In the genomic region with DNA sequence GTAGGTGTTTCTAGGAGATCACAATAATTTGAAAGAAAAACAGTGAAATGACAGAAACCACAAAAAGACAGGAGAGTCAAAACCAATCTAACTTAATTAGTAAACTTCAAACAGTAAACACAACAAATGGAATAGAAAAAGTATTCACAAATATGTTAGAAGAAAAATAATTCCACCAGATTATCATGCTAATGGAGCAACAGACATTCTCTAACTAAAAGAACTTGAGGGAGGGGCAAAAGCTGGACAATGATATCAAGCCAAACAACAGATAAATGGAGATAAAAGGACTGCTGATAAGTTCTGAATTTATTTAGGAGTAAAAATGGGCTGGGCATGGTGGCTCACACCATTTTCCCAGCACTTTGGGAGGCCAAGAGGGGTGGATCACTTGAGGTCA, we compare ENCODE assay signal across 21 cellular contexts. TPM values are rescaled to one million over a fixed set of nuclear protein-coding genes. Genes with fewer than 3 reads are reported as not detected.
DNase-seq lines count a peak whose midpoint lies in the region; ATAC-seq, FAIRE-seq and TF ChIP-seq lines count a peak whose summit lies in the region.
"Had no signal": no experiment of that assay in that cellular context is flagged by ENCODE, and none has a peak within 500 bp of the region (broad histone marks: within the 10 kb centered on the region; RNA-seq: fewer than 3 reads in every experiment).

No MANE protein-coding gene starts in this region.

- ATAC-seq in A549 (no peak), K562 (no peak), right lobe of liver (no peak)
- ATAC-seq: CD8-positive, alpha-beta T cell had no signal

- H3K4me2 ChIP-seq in A549: no peak overlapping the region
- H3K4me2 ChIP-seq in K562 (ENCODE audit: insufficient read depth, low read length): no peak overlapping the region
- H3K4me2 ChIP-seq: BLaER1 treated with 17β-estradiol and CSF1 and Interleukin-3, amounts not matched to agents 10 nM and 100 nM had no signal

- H3K9me3 ChIP-seq in A549: 0 out of 3 replicates have a peak, but pooled peaks cover 3% of the 10 kb centered on the region
- H3K9me3 ChIP-seq in K562 (replicated peaks; ENCODE audit: control insufficient read depth, insufficient read depth, low read depth, low read length): no peaks in the 10 kb centered on the region
- no peaks in the 10 kb centered on the region for H3K9me3 ChIP-seq in right lobe of liver
- H3K9me3 ChIP-seq: Caco-2 had no signal

- H3K36me3 ChIP-seq in K562 (ENCODE audit: control insufficient read depth, insufficient read depth, low read length) (no peaks in the 10 kb centered on the region), right lobe of liver (no peaks in the 10 kb centered on the region)

- H4K20me1 ChIP-seq in K562 (replicated peaks; ENCODE audit: control insufficient read depth, insufficient read depth, low read length): no peaks in the 10 kb centered on the region
- H4K20me1 ChIP-seq: BLaER1 treated with 17β-estradiol and CSF1 and Interleukin-3, amounts not matched to agents 10 nM and 100 nM had no signal

- no peak for TF ChIP-seq EP300 in A549 (IDR thresholded peaks at IDR 0.05)
- TF ChIP-seq EP300 in K562 (IDR thresholded peaks at IDR 0.05; ENCODE audit: low read length): no peak

- no peak overlapping the region for H3K27ac ChIP-seq in A549
- H3K27ac ChIP-seq in K562 (ENCODE audit: extremely low read depth, low read depth, low read length): no peak overlapping the region
- H3K27ac ChIP-seq in right lobe of liver: no peak overlapping the region
- H3K27ac ChIP-seq: BLaER1 treated with 17β-estradiol and CSF1 and Interleukin-3, amounts not matched to agents 10 nM and 100 nM; C4-2B had no signal

- intact Hi-C loops in K562 (cut with micrococcal nuclease) (no loop called here), right lobe of liver (cut with DNase I) (no loop called here)

- POLR2A ChIA-PET in A549 (lab: Yijun Ruan, JAX): no interaction called here
- POLR2A ChIA-PET in K562 (lab: Yijun Ruan, JAX): interaction anchor here (1.0 kb wide), 1 partner anchor 10 kb away, joined by 3 read pairs; no protein-coding TSS in a partner anchor
- POLR2A ChIA-PET in activated CD4-positive, alpha-beta memory T cell treated with anti-CD3 and anti-CD28 coated beads, Interleukin-2, amount 10 ng/mL, durations not matched to agents 7 days and 5 days (lab: Charles Lee): no interaction called here

- no peaks in the 10 kb centered on the region for H3K4me1 Mint-ChIP-seq in progenitor cell of endocrine pancreas (ENCODE audit: low read depth)
- peaks cover 15% of the 10 kb centered on the region for H3K4me1 Mint-ChIP-seq in activated CD4-positive, alpha-beta memory T cell treated with anti-CD3 and anti-CD28 coated beads, Interleukin-2, amount 10 ng/mL, durations not matched to agents 7 days and 5 days
- H3K4me1 Mint-ChIP-seq: B cell had no signal

- H3K79me2 ChIP-seq in K562 (ENCODE audit: control insufficient read depth, insufficient read depth, low read length): no peaks in the 10 kb centered on the region

- H3K36me3 Mint-ChIP-seq in progenitor cell of endocrine pancreas (ENCODE audit: insufficient read depth): peaks cover 9% of the 10 kb centered on the region
- peaks cover 3% of the 10 kb centered on the region for H3K36me3 Mint-ChIP-seq in activated CD4-positive, alpha-beta memory T cell treated with anti-CD3 and anti-CD28 coated beads, Interleukin-2, amount 10 ng/mL, durations not matched to agents 7 days and 5 days (ENCODE audit: low read depth)

- H3K4me3 Mint-ChIP-seq in progenitor cell of endocrine pancreas (ENCODE audit: low read depth): no peak overlapping the region
- no peak overlapping the region for H3K4me3 Mint-ChIP-seq in activated CD4-positive, alpha-beta memory T cell treated with anti-CD3 and anti-CD28 coated beads, Interleukin-2, amount 10 ng/mL, durations not matched to agents 7 days and 5 days
- H3K4me3 Mint-ChIP-seq: B cell; CD4-positive, alpha-beta T cell; CD8-positive, alpha-beta T cell had no signal

- no peak for TF ChIP-seq RAD21 in A549 (conservative IDR thresholded peaks at IDR 0.05 in 1 of 2, IDR thresholded peaks at IDR 0.05 in 1 of 2)
- TF ChIP-seq RAD21 in K562 (CRISPR knock-in tag; conservative IDR thresholded peaks at IDR 0.05 in 1 of 2, IDR thresholded peaks at IDR 0.05 in 1 of 2): no peak

- in situ Hi-C loops in K562 (cut with MboI): no loop called here

- no peak for TF ChIP-seq CTCF in A549 (IDR thresholded peaks at IDR 0.05)
- no peak for TF ChIP-seq CTCF in K562 (IDR thresholded peaks at IDR 0.05 in 2 of 3, conservative IDR thresholded peaks at IDR 0.05 in 1 of 3; ENCODE audit: insufficient read depth in 2 of 3, low read depth in 1 of 3, low read length in 3 of 3)
- no peak for TF ChIP-seq CTCF in progenitor cell of endocrine pancreas (IDR thresholded peaks at IDR 0.05; ENCODE audit: unreplicated experiment)
- TF ChIP-seq CTCF in right lobe of liver (IDR thresholded peaks at IDR 0.05): no peak

- peak overlapping the region; percentile 19 for H3K27ac Mint-ChIP-seq in progenitor cell of endocrine pancreas
- H3K27ac Mint-ChIP-seq in activated CD4-positive, alpha-beta memory T cell treated with anti-CD3 and anti-CD28 coated beads, Interleukin-2, amount 10 ng/mL, durations not matched to agents 7 days and 5 days: no peak overlapping the region
- H3K27ac Mint-ChIP-seq: B cell; CD4-positive, alpha-beta T cell; CD8-positive, alpha-beta T cell had no signal

- no peak overlapping the region for H2AFZ ChIP-seq in K562 (ENCODE audit: low read depth, low read length)

- TF ChIP-seq POLR2A in A549 (IDR thresholded peaks at IDR 0.05; ENCODE audit: low read length) (no peak), K562 (conservative IDR thresholded peaks at IDR 0.05) (no peak), right lobe of liver (IDR thresholded peaks at IDR 0.05) (no peak)

- peaks cover 13% of the 10 kb centered on the region for H3K9me3 Mint-ChIP-seq in progenitor cell of endocrine pancreas (ENCODE audit: low read depth)
- H3K9me3 Mint-ChIP-seq in activated CD4-positive, alpha-beta memory T cell treated with anti-CD3 and anti-CD28 coated beads, Interleukin-2, amount 10 ng/mL, durations not matched to agents 7 days and 5 days: peaks cover 4% of the 10 kb centered on the region

- no TSS peak for BruUV-seq in K562 (replicated peaks; lab: Mats Ljungman, UMichigan)

- no peak overlapping the region for H3K9ac ChIP-seq in K562 (ENCODE audit: insufficient read depth in 1 of 2, low read depth in 2 of 2, low read length in 2 of 2)
- H3K9ac ChIP-seq: BLaER1 treated with 17β-estradiol and CSF1 and Interleukin-3, amounts not matched to agents 10 nM and 100 nM had no signal

- peak; percentile 63 for FAIRE-seq in A549 (lab: Jason Lieb, UNC)
- FAIRE-seq in K562 (lab: Jason Lieb, UNC): no peak
- FAIRE-seq: A204.1, D721Med, G401.6, GM12891, GM19239 had no signal

- no peaks in the 10 kb centered on the region for H3K27me3 Mint-ChIP-seq in progenitor cell of endocrine pancreas
- no peaks in the 10 kb centered on the region for H3K27me3 Mint-ChIP-seq in activated CD4-positive, alpha-beta memory T cell treated with anti-CD3 and anti-CD28 coated beads, Interleukin-2, amount 10 ng/mL, durations not matched to agents 7 days and 5 days
- H3K27me3 Mint-ChIP-seq: CD4-positive, alpha-beta T cell had no signal

- no peaks in the 10 kb centered on the region for H3K9me1 ChIP-seq in K562 (ENCODE audit: control insufficient read depth, insufficient read depth, low read length)

- H3K4me1 ChIP-seq in A549: no peaks in the 10 kb centered on the region
- H3K4me1 ChIP-seq in K562 (replicated peaks in 1 of 2; ENCODE audit: control insufficient read depth in 2 of 2, insufficient read depth in 2 of 2, low read length in 2 of 2): no peaks in the 10 kb centered on the region
- H3K4me1 ChIP-seq in right lobe of liver: peaks cover 0 to 12% (median 0%) of the 10 kb centered on the region in 4 donors
- H3K4me1 ChIP-seq: Caco-2 had no signal

- DNase-seq in A549 (ENCODE audit: low read depth in 1 of 2, low spot score in 1 of 2) (no peak), K562 (ENCODE audit: extremely low read depth in 1 of 4, low spot score in 3 of 4) (no peak), progenitor cell of endocrine pancreas (ENCODE audit: low spot score, unreplicated experiment) (no peak), right lobe of liver (no peak)
- no peak for DNase-seq in activated CD4-positive, alpha-beta memory T cell treated with anti-CD3 and anti-CD28 coated beads, Interleukin-2, amount 10 ng/mL, durations not matched to agents 7 days and 5 days
- DNase-seq: 8988T; AML-193; Caco-2; Calu3; CD4-positive, alpha-beta T cell; CD8-positive, alpha-beta T cell; DMS79 treated with DMSO at 0.1 percent for 48 hours; GF-D8 had no signal

- H3K27me3 ChIP-seq in K562 (ENCODE audit: control insufficient read depth in 2 of 2, insufficient read depth in 2 of 2, low read length in 2 of 2) (no peaks in the 10 kb centered on the region), right lobe of liver (no peaks in the 10 kb centered on the region)
- H3K27me3 ChIP-seq: BLaER1 treated with 17β-estradiol and CSF1 and Interleukin-3, amounts not matched to agents 10 nM and 100 nM had no signal

- H3K4me3 ChIP-seq in A549 (no peak overlapping the region), K562 (no peak overlapping the region), right lobe of liver (no peak overlapping the region)
- H3K4me3 ChIP-seq: BLaER1 treated with 17β-estradiol and CSF1 and Interleukin-3, amounts not matched to agents 10 nM and 100 nM had no signal

- CTCF ChIA-PET in A549 (lab: Yijun Ruan, JAX): no interaction called here
- CTCF ChIA-PET in K562 (lab: Yijun Ruan, JAX; ENCODE audit: low intra/inter-chr PET ratio): no interaction called here
- CTCF ChIA-PET in activated CD4-positive, alpha-beta memory T cell treated with anti-CD3 and anti-CD28 coated beads, Interleukin-2, amount 10 ng/mL, durations not matched to agents 7 days and 5 days (lab: Charles Lee): no interaction called here

RNA-seq across cellular contexts. Expression of gene CRY1, which starts 28.7 kb away (rescaled TPM):
- polyA plus RNA-seq in A549 (2011; rRNA removed) (17.6 and 26.1 TPM in 2 replicates), A549 (2017; fragmentation: RNase III; extraction: RNeasy Plus Mini Kit Qiagen cat#74134 plus additional on column Dnase treatment) (14.9 to 16.1 TPM (median 15.8 TPM) in 3 replicates), K562 (2011; rRNA removed) (33.3 and 38.2 TPM in 2 replicates), K562 (2014; fragmentation: Illumina TruSeq; extraction: Trizol) (22.2 and 26.9 TPM in 2 replicates), K562 (2014; fragmentation: Nextera tagmentation; extraction: Ambion mirVana) (1 to 10 TPM; 8.7 to 9.4 TPM), K562 (2014; rRNA removed) (25.2 and 25.8 TPM in 2 replicates)
- 7.5 and 13.2 TPM in 2 replicates for polyA plus RNA-seq in A549 (2012; cell fraction: cytosol; rRNA removed)
- 19.7 and 21.9 TPM in 2 replicates for polyA plus RNA-seq in A549 (2012; cell fraction: nucleus; rRNA removed)
- 9.5 and 10.3 TPM in 2 replicates for polyA minus RNA-seq in A549 (2011; rRNA and poly(A)+ RNA removed)
- total RNA-seq in K562 (2011; cell fraction: chromatin; rRNA removed; ENCODE audit: low replicate concordance): 33.7 and 80.9 TPM in 2 replicates
- total RNA-seq in K562 (2011; cell fraction: nucleolus; rRNA removed): 18.8 and 19.5 TPM in 2 replicates
- total RNA-seq in K562 (2011; cell fraction: nucleoplasm; rRNA removed): 20.0 and 23.1 TPM in 2 replicates
- total RNA-seq in K562 (2014; rRNA removed) (21.8 and 26.0 TPM in 2 replicates), K562 (2014; rRNA removed; fragmentation: Illumina TruSeq; extraction: Trizol) (26.0 and 29.7 TPM in 2 replicates), K562 (2015; rRNA removed; fragmentation: Illumina TruSeq; extraction: Trizol) (23.3 and 24.9 TPM in 2 replicates), K562 (2021) (32.6 and 34.0 TPM in 2 replicates), progenitor cell of endocrine pancreas (23.2 and 26.9 TPM in 2 replicates), right lobe of liver (10 to 100 TPM in 4 of 6 experiments, 1 to 10 TPM in 2; 7.5 to 12.5 (median 10.6) TPM)
- 14.3 and 29.4 TPM in 2 replicates for polyA plus RNA-seq in K562 (2011; cell fraction: cytosol; rRNA removed)
- 54.9 and 80.7 TPM in 2 replicates for polyA plus RNA-seq in K562 (2011; cell fraction: nucleus; rRNA removed)
- 17.6 and 22.2 TPM in 2 replicates for polyA plus RNA-seq in K562 (2012)
- 24.4 and 30.6 TPM in 2 replicates for polyA minus RNA-seq in K562 (2011; rRNA and poly(A)+ RNA removed)
- polyA minus RNA-seq in K562 (2011; cell fraction: cytosol; rRNA and poly(A)+ RNA removed): 12.1 and 12.2 TPM in 2 replicates
- 28.9 and 43.4 TPM in 2 replicates for polyA minus RNA-seq in K562 (2011; cell fraction: nucleus; rRNA and poly(A)+ RNA removed)
- 10 to 100 TPM; 16.4 to 16.6 TPM for total RNA-seq in activated CD4-positive, alpha-beta memory T cell treated with anti-CD3 and anti-CD28 coated beads, Interleukin-2, amount 10 ng/mL, durations not matched to agents 7 days and 5 days
